Comparison of ENCODE assay signal across 19 cellular contexts in the genomic region with DNA sequence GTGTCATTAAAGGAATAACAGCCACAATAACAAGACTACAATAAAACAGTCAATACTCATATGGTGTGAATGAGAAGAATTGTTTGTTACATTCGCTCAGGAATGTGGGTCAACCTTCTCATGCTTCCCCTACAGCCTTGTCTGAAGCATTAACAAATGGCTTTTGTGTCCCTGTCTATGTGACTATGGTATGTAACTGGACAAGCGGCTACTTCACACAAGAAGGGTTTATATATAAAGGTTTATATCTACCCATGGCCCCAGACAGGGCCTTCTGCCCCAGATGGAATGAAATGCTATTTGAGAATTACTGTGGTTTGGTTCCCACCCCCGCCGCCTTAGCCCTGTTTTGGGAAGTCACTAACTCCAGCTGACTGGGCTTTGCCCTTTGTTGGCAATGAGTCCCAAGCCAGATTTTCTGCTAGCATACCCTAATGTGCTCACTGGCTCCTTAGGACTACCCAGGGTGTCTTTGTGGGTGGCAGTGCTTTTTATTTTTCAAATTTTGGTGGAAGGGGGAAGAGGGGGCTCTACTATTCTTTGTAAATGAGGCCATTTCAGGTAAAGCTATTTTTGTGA. TPM values are rescaled to one million over a fixed set of nuclear protein-coding genes. Genes with fewer than 3 reads are reported as not detected.
DNase-seq lines count a peak whose midpoint lies in the region; ATAC-seq, FAIRE-seq and TF ChIP-seq lines count a peak whose summit lies in the region.
"Had no signal": no experiment of that assay in that cellular context is flagged by ENCODE, and none has a peak within 500 bp of the region (broad histone marks: within the 10 kb centered on the region; RNA-seq: fewer than 3 reads in every experiment).

No MANE protein-coding gene starts in this region.

- no peak overlapping the region for H3K27ac Mint-ChIP-seq in neural crest cell (ENCODE audit: unreplicated experiment)
- H3K27ac Mint-ChIP-seq: CD8-positive, alpha-beta T cell had no signal

- no peaks in the 10 kb centered on the region for H3K4me1 ChIP-seq in K562 (replicated peaks in 1 of 2; ENCODE audit: control insufficient read depth in 2 of 2, insufficient read depth in 2 of 2, low read length in 2 of 2)
- H3K4me1 ChIP-seq: BLaER1 had no signal

- H3K27me3 ChIP-seq in H7 (ENCODE audit: control insufficient read depth, insufficient read depth, low read length) (peaks cover 5% of the 10 kb centered on the region), K562 (ENCODE audit: control insufficient read depth in 2 of 2, insufficient read depth in 2 of 2, low read length in 2 of 2) (no peaks in the 10 kb centered on the region)

- no peak for TF ChIP-seq POLR2A in K562 (conservative IDR thresholded peaks at IDR 0.05)

- H3K36me3 Mint-ChIP-seq in neural crest cell (ENCODE audit: low read depth) = no peaks in the 10 kb centered on the region
- H3K36me3 Mint-ChIP-seq: CD8-positive, alpha-beta T cell had no signal

- DNase-seq in COLO829 (ENCODE audit: low spot score) = peak; percentile 95
- DNase-seq in H7 = peak; percentile 69
- no peak for DNase-seq in K562 (ENCODE audit: extremely low read depth in 1 of 4, low spot score in 3 of 4)
- no peak for DNase-seq in neural crest cell (ENCODE audit: low read depth, low spot score)
- DNase-seq in HPDE6-E6E7 (ENCODE audit: extremely low spot score) = no peak
- no peak for DNase-seq in RCC 7860 (ENCODE audit: low spot score)
- no peak for DNase-seq in medulla oblongata (ENCODE audit: extremely low spot score)
- DNase-seq: CD8-positive, alpha-beta T cell; DMS79 treated with DMSO at 0.1 percent for 48 hours; NCI-H187; NCI-H2107; NCI-H510A; NCI-H748 treated with DMSO at 0.1 percent for 48 hours; NK-92 treated with Interleukin-12 subunit alpha and Interleukin-12 subunit beta, amount 100 ng/mL, for 24 hours; SHP77 treated with DMSO at 0.1 percent for 48 hours had no signal

- POLR2A ChIA-PET in K562 (lab: Yijun Ruan, JAX) = no interaction called here

- peak overlapping the region; percentile 25 for H3K4me3 Mint-ChIP-seq in neural crest cell
- H3K4me3 Mint-ChIP-seq: CD8-positive, alpha-beta T cell had no signal

- peaks cover 31% of the 10 kb centered on the region for H3K4me1 Mint-ChIP-seq in neural crest cell

- peak overlapping the region; percentile 5; the same call in 1 of the 2 replicates for H2AFZ ChIP-seq in K562 (ENCODE audit: low read depth, low read length)

- H4K20me1 ChIP-seq in K562 (replicated peaks; ENCODE audit: control insufficient read depth, insufficient read depth, low read length) = no peaks in the 10 kb centered on the region
- H4K20me1 ChIP-seq: BLaER1 had no signal

- no peaks in the 10 kb centered on the region for H3K9me1 ChIP-seq in K562 (ENCODE audit: control insufficient read depth, insufficient read depth, low read length)

- in situ Hi-C loops in K562 (cut with MboI) = no loop called here

- 72% methylated on average over 4 of the region's 4 CpGs for WGBS in K562 (ENCODE audit: insufficient coverage, low coverage, missing lambda C conversion rate)

- no peak overlapping the region for H3K27ac ChIP-seq in K562 (ENCODE audit: extremely low read depth, low read depth, low read length)
- H3K27ac ChIP-seq: BLaER1 had no signal

- H3K27me3 Mint-ChIP-seq in neural crest cell (ENCODE audit: low read depth) = peaks cover 26% of the 10 kb centered on the region

- H3K36me3 ChIP-seq in H7 (replicated peaks; ENCODE audit: control insufficient read depth, insufficient read depth, low read length) = no peaks in the 10 kb centered on the region
- no peaks in the 10 kb centered on the region for H3K36me3 ChIP-seq in K562 (ENCODE audit: control insufficient read depth, insufficient read depth, low read length)
- H3K36me3 ChIP-seq: BLaER1, HAP-1 had no signal

- no peaks in the 10 kb centered on the region for H3K9me3 ChIP-seq in K562 (replicated peaks; ENCODE audit: control insufficient read depth, insufficient read depth, low read depth, low read length)
- H3K9me3 ChIP-seq: BLaER1, HAP-1 had no signal

- no peak for TF ChIP-seq CTCF in K562 (IDR thresholded peaks at IDR 0.05 in 2 of 3, conservative IDR thresholded peaks at IDR 0.05 in 1 of 3; ENCODE audit: insufficient read depth in 2 of 3, low read depth in 1 of 3, low read length in 3 of 3)
- no peak for TF ChIP-seq CTCF in neural crest cell (conservative IDR thresholded peaks at IDR 0.05)

- ATAC-seq in K562 (peak; percentile 38), HG02588 (IDR thresholded peaks at IDR 0.05; ENCODE audit: unreplicated experiment) (no peak)
- ATAC-seq: CD8-positive, alpha-beta T cell had no signal

- no peak for TF ChIP-seq EP300 in K562 (IDR thresholded peaks at IDR 0.05; ENCODE audit: low read length)

- H3K9ac ChIP-seq in K562 (ENCODE audit: insufficient read depth in 1 of 2, low read depth in 2 of 2, low read length in 2 of 2) = no peak overlapping the region
- H3K9ac ChIP-seq: BLaER1 had no signal

- no peaks in the 10 kb centered on the region for H3K79me2 ChIP-seq in K562 (ENCODE audit: control insufficient read depth, insufficient read depth, low read length)

- H3K4me2 ChIP-seq in K562 (ENCODE audit: insufficient read depth, low read length) = no peak overlapping the region
- H3K4me2 ChIP-seq: BLaER1 had no signal

- intact Hi-C loops in K562 (cut with micrococcal nuclease) = no loop called here

- no peaks in the 10 kb centered on the region for H3K9me3 Mint-ChIP-seq in neural crest cell
- H3K9me3 Mint-ChIP-seq: CD8-positive, alpha-beta T cell had no signal

- H3K4me3 ChIP-seq in H7 (ENCODE audit: insufficient read depth, low read depth, low read length) (no peak overlapping the region), K562 (no peak overlapping the region)
- H3K4me3 ChIP-seq: BLaER1, HAP-1 had no signal

- TF ChIP-seq RAD21 in K562 (CRISPR knock-in tag; conservative IDR thresholded peaks at IDR 0.05 in 1 of 2, IDR thresholded peaks at IDR 0.05 in 1 of 2) = no peak

- no peak for FAIRE-seq in K562 (lab: Jason Lieb, UNC)
- no peak for FAIRE-seq in RCC 7860 (lab: Jason Lieb, UNC)
- FAIRE-seq: A204.1 had no signal

- CTCF ChIA-PET in K562 (lab: Yijun Ruan, JAX; ENCODE audit: low intra/inter-chr PET ratio) = interaction anchor here (0.6 kb wide), 1 partner anchor 118 kb away, joined by 3 read pairs; no protein-coding TSS in a partner anchor

- BruUV-seq in K562 (replicated peaks; lab: Mats Ljungman, UMichigan) = no TSS peak

TF ChIP-seq in K562, 482 proteins besides CTCF, POLR2A, EP300 and RAD21 (continues in another document):
- no peak for TF ChIP-seq RBM39 (optimal IDR thresholded peaks at IDR 0.05; ENCODE audit: low read depth, low read length)
- TF ChIP-seq, protein P1, sequence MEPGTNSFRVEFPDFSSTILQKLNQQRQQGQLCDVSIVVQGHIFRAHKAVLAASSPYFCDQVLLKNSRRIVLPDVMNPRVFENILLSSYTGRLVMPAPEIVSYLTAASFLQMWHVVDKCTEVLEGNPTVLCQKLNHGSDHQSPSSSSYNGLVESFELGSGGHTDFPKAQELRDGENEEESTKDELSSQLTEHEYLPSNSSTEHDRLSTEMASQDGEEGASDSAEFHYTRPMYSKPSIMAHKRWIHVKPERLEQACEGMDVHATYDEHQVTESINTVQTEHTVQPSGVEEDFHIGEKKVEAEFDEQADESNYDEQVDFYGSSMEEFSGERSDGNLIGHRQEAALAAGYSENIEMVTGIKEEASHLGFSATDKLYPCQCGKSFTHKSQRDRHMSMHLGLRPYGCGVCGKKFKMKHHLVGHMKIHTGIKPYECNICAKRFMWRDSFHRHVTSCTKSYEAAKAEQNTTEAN (CRISPR knock-in tag; IDR thresholded peaks at IDR 0.05) = no peak

RNA-seq across cellular contexts. Expression of gene TFAP2A, which starts 39.4 kb away (rescaled TPM):
- not detected in 2 replicates for total RNA-seq in H7 (2014; rRNA removed; shearing (Covaris generic))
- total RNA-seq in K562 (2011; cell fraction: chromatin; rRNA removed; ENCODE audit: low replicate concordance) = 0.51 and 0.55 TPM in 2 replicates
- 0.33 TPM in 1 of 2 replicates, not detected in the other for total RNA-seq in K562 (2011; cell fraction: nucleolus; rRNA removed)
- 0.29 and 0.61 TPM in 2 replicates for total RNA-seq in K562 (2011; cell fraction: nucleoplasm; rRNA removed)
- 0.33 TPM in 1 of 2 replicates, not detected in the other for total RNA-seq in K562 (2014; rRNA removed)
- 0.18 TPM in 1 of 2 replicates, not detected in the other for total RNA-seq in K562 (2014; rRNA removed; fragmentation: Illumina TruSeq; extraction: Trizol)
- total RNA-seq in K562 (2015; rRNA removed; fragmentation: Illumina TruSeq; extraction: Trizol) = 0.11 and 0.22 TPM in 2 replicates
- total RNA-seq in K562 (2021) = 0.40 and 0.53 TPM in 2 replicates
- 0.15 and 0.17 TPM in 2 replicates for polyA plus RNA-seq in K562 (2011; rRNA removed)
- polyA plus RNA-seq in K562 (2011; cell fraction: cytosol; rRNA removed) = 0.19 and 0.22 TPM in 2 replicates
- polyA plus RNA-seq in K562 (2011; cell fraction: nucleus; rRNA removed) = 0.24 and 0.46 TPM in 2 replicates
- 0.29 and 0.42 TPM in 2 replicates for polyA plus RNA-seq in K562 (2012)
- 0.37 and 0.54 TPM in 2 replicates for polyA plus RNA-seq in K562 (2014; fragmentation: Illumina TruSeq; extraction: Trizol)
- polyA plus RNA-seq in K562 (2014; fragmentation: Nextera tagmentation; extraction: Ambion mirVana) = under 1 TPM; 0.14 to 0.20 TPM
- polyA plus RNA-seq in K562 (2014; rRNA removed) = 0.15 and 0.36 TPM in 2 replicates
- polyA minus RNA-seq in K562 (2011; rRNA and poly(A)+ RNA removed) = 0.12 and 0.28 TPM in 2 replicates
- polyA minus RNA-seq in K562 (2011; cell fraction: cytosol; rRNA and poly(A)+ RNA removed) = 1.0 and 3.5 TPM in 2 replicates
- polyA minus RNA-seq in K562 (2011; cell fraction: nucleus; rRNA and poly(A)+ RNA removed) = 0.40 and 0.56 TPM in 2 replicates
- total RNA-seq in neural crest cell = 8.2 and 9.6 TPM in 2 replicates

Comparison
In these comparisons a context has a peak if more than half of its experiments do, and no peak if none do; other contexts are left out.
1. DNase-seq: peak in COLO829 (single experiment) and H7 (single experiment); none in K562 (0 of 4), neural crest cell (single experiment), HPDE6-E6E7 (single experiment), RCC 7860 (single experiment) and medulla oblongata (single experiment).